ENCODE assay signal across 27 cellular contexts in the genomic region with DNA sequence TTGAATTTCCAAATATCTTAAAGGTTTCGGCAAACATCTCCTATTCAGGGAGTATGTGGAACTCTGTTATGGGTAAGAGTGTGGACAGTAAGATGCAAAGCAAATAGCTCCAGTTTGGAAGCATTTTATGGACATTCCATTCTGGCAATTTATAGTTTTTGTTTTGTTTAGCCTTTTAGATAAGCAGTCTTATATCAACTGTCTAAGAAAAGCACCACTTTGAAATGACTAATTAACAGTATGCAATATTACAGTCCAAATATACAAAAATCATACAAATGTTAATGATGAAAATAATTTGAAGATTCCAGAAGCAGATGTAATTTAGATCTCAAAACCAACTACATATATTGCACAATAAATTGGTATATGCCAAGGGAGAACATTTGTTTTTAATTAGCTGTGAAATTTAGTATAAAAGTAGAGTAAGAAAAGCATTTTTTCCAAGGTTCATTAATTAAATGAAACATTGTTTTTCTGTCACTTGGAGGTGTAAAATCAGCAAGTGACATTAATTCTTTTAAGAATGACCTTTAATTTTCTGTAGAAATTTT.
"Had no signal": no experiment of that assay in that cellular context is flagged by ENCODE, and none has a peak within 500 bp of the region (broad histone marks: within the 10 kb centered on the region; RNA-seq: fewer than 3 reads in every experiment).

No MANE protein-coding gene starts in this region.

- DNase-seq: activated CD4-positive, alpha-beta memory T cell treated with anti-CD3 and anti-CD28 coated beads, Interleukin-2, amount 10 ng/mL, durations not matched to agents 7 days and 5 days; activated CD4-positive, alpha-beta T cell treated with anti-CD3 and anti-CD28 coated beads, Interleukin-2, amount 10 ng/mL, durations not matched to agents 24 days and 14 days; activated CD4-positive, CD25-positive, alpha-beta regulatory T cell treated with anti-CD3 and anti-CD28 coated beads, Interleukin-2, amount 50 U/mL, for 72 hours; activated CD8-positive, alpha-beta memory T cell treated with anti-CD3 and anti-CD28 coated beads, Interleukin-2, amount 50 U/mL, for 48 hours; activated naive CD4-positive, alpha-beta T cell; activated T-cell treated with anti-CD3 and anti-CD28 coated beads, Interleukin-2, amount 50 U/mL, for 4 hours; cerebellar nuclear complex; left cardiac atrium; left ventricle myocardium superior; pancreas; stimulated activated CD4-positive, alpha-beta T cell treated with anti-CD3 and anti-CD28 coated beads, Interleukin-15, amount 100 ng/mL, for 24 hours; stimulated activated CD4-positive, alpha-beta T cell treated with anti-CD3 and anti-CD28 coated beads, Interleukin-2, amount 100 ng/mL, for 24 hours; stimulated activated naive B cell treated with anti-CD40 and anti-IgM and Interleukin-4, amounts not matched to agents 10 μg/mL and 1 μg/mL and 100 μg/mL, for 72 hours; stomach; T-helper 2 cell; thyroid gland; upper lobe of right lung had no signal

- ATAC-seq: activated T-cell treated with anti-CD3 and anti-CD28 coated beads, Interleukin-2, amount 50 U/mL, for 4 hours; activated T-helper 17 cell treated with anti-CD3 and anti-CD28 coated beads, Interleukin-2, amount 50 U/mL, for 72 hours; esophagus mucosa; left cardiac atrium; left ventricle myocardium superior; pancreas; stimulated activated naive B cell treated with anti-CD40 and anti-IgM and Interleukin-4, amounts not matched to agents 10 μg/mL and 1 μg/mL and 100 μg/mL, for 72 hours; upper lobe of right lung had no signal

- H3K4me1 Mint-ChIP-seq: activated CD4-positive, alpha-beta memory T cell treated with anti-CD3 and anti-CD28 coated beads, Interleukin-2, amount 10 ng/mL, durations not matched to agents 7 days and 5 days; activated CD4-positive, alpha-beta T cell treated with anti-CD3 and anti-CD28 coated beads, Interleukin-2, amount 10 ng/mL, durations not matched to agents 24 days and 14 days; activated T-helper 17 cell treated with anti-CD3 and anti-CD28 coated beads, Interleukin-2, amount 50 U/mL, for 72 hours; brain; stimulated activated naive B cell treated with anti-CD40 and anti-IgM and Interleukin-4, amounts not matched to agents 10 μg/mL and 1 μg/mL and 100 μg/mL, for 72 hours had no signal

- H3K4me3 ChIP-seq: ascending aorta, cardiac muscle cell, coronary artery, gastroesophageal sphincter, hepatocyte, pancreas, prostate gland, stomach, thyroid gland, upper lobe of right lung had no signal

- H2AFZ ChIP-seq: hepatocyte had no signal

- H3K9me3 Mint-ChIP-seq: activated CD4-positive, alpha-beta memory T cell treated with anti-CD3 and anti-CD28 coated beads, Interleukin-2, amount 10 ng/mL, durations not matched to agents 7 days and 5 days; activated CD4-positive, alpha-beta T cell treated with anti-CD3 and anti-CD28 coated beads, Interleukin-2, amount 10 ng/mL, durations not matched to agents 24 days and 14 days; activated T-cell treated with anti-CD3 and anti-CD28 coated beads, Interleukin-2, amount 50 U/mL, for 4 hours; activated T-helper 17 cell treated with anti-CD3 and anti-CD28 coated beads, Interleukin-2, amount 50 U/mL, for 72 hours; stimulated activated naive B cell treated with anti-CD40 and anti-IgM and Interleukin-4, amounts not matched to agents 10 μg/mL and 1 μg/mL and 100 μg/mL, for 72 hours had no signal

- H3K79me2 ChIP-seq: hepatocyte had no signal

- H3K27ac ChIP-seq: ascending aorta, cardiac muscle cell, coronary artery, hepatocyte, pancreas, prostate gland, stomach, thyroid gland, upper lobe of right lung had no signal

- H3K27me3 Mint-ChIP-seq: activated CD4-positive, alpha-beta memory T cell treated with anti-CD3 and anti-CD28 coated beads, Interleukin-2, amount 10 ng/mL, durations not matched to agents 7 days and 5 days; brain had no signal

- H3K36me3 ChIP-seq: ascending aorta, cardiac muscle cell, gastroesophageal sphincter, pancreas, prostate gland, stomach, thyroid gland, upper lobe of right lung had no signal

- H3K36me3 Mint-ChIP-seq: activated naive CD8-positive, alpha-beta T cell; brain; stimulated activated naive B cell treated with anti-CD40 and anti-IgM and Interleukin-4, amounts not matched to agents 10 μg/mL and 1 μg/mL and 100 μg/mL, for 72 hours had no signal

- H3K4me3 Mint-ChIP-seq: activated CD4-positive, alpha-beta memory T cell treated with anti-CD3 and anti-CD28 coated beads, Interleukin-2, amount 10 ng/mL, durations not matched to agents 7 days and 5 days; activated CD4-positive, alpha-beta T cell treated with anti-CD3 and anti-CD28 coated beads, Interleukin-2, amount 10 ng/mL, durations not matched to agents 24 days and 14 days; activated naive CD8-positive, alpha-beta T cell; activated T-cell treated with anti-CD3 and anti-CD28 coated beads, Interleukin-2, amount 50 U/mL, for 4 hours; activated T-helper 17 cell treated with anti-CD3 and anti-CD28 coated beads, Interleukin-2, amount 50 U/mL, for 72 hours; brain; stimulated activated naive B cell treated with anti-CD40 and anti-IgM and Interleukin-4, amounts not matched to agents 10 μg/mL and 1 μg/mL and 100 μg/mL, for 72 hours had no signal

- H3K4me1 ChIP-seq: ascending aorta, pancreas, prostate gland, stomach had no signal

- H3K9me3 ChIP-seq: ascending aorta, gastroesophageal sphincter, pancreas, prostate gland, stomach, thyroid gland, upper lobe of right lung had no signal

- H3K4me2 ChIP-seq: hepatocyte had no signal

- H3K27me3 ChIP-seq: ascending aorta, cardiac muscle cell, gastroesophageal sphincter, hepatocyte, pancreas, stomach, thyroid gland, upper lobe of right lung had no signal

- H3K27ac Mint-ChIP-seq: activated CD4-positive, alpha-beta memory T cell treated with anti-CD3 and anti-CD28 coated beads, Interleukin-2, amount 10 ng/mL, durations not matched to agents 7 days and 5 days; activated CD4-positive, alpha-beta T cell treated with anti-CD3 and anti-CD28 coated beads, Interleukin-2, amount 10 ng/mL, durations not matched to agents 24 days and 14 days; activated naive CD8-positive, alpha-beta T cell; activated T-helper 17 cell treated with anti-CD3 and anti-CD28 coated beads, Interleukin-2, amount 50 U/mL, for 72 hours; brain; stimulated activated naive B cell treated with anti-CD40 and anti-IgM and Interleukin-4, amounts not matched to agents 10 μg/mL and 1 μg/mL and 100 μg/mL, for 72 hours had no signal
